In the genomic region with DNA sequence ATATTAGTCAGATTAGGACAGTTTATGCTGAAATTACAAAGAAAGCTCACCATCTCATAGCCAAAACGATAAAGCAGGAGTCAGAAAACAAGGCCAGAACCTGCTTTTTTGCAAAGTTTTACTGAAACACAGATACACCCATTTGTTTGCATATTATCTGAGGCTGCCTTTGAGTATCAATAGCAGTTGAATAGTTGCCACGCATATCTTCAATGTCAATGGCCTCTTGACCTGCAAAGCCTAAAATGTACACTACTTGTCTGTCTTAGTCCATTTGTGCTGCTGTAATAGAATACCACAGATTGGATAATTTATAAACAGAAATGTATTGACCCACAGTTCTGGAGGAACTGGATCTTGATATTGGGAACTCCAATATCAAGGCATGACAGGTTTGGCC, we compare ENCODE assay signal across 18 cellular contexts.
A peak's percentile ranks its signal among the peaks of the same experiment; 100 is the strongest.
DNase-seq lines count a peak whose midpoint lies in the region; ATAC-seq, FAIRE-seq and TF ChIP-seq lines count a peak whose summit lies in the region.
"Had no signal": no experiment of that assay in that cellular context is flagged by ENCODE, and none has a peak within 500 bp of the region (broad histone marks: within the 10 kb centered on the region; RNA-seq: fewer than 3 reads in every experiment).

No MANE protein-coding gene starts in this region.

- no peak for DNase-seq in right lobe of liver
- DNase-seq in HepG2 (ENCODE audit: low spot score), result no peak
- DNase-seq in HCT116 (ENCODE audit: low read depth, low spot score), result no peak
- no peak for DNase-seq in adipocyte (ENCODE audit: low read depth)
- DNase-seq in activated CD8-positive, alpha-beta memory T cell treated with anti-CD3 and anti-CD28 coated beads, Interleukin-2, amount 50 U/mL, for 48 hours, result no peak
- DNase-seq in stimulated activated naive B cell treated with anti-CD40 and anti-IgM and Interleukin-4, amounts not matched to agents 10 μg/mL and 1 μg/mL and 100 μg/mL, for 72 hours, result no peak
- DNase-seq: BE2C, DMS 273 treated with DMSO at 0.1 percent for 48 hours, DMS79, GDM1, HCEC 1CT had no signal

- no peak for TF ChIP-seq EP300 in HepG2 (IDR thresholded peaks at IDR 0.05; ENCODE audit: low read depth in 2 of 2, low read length in 2 of 2)
- no peak for TF ChIP-seq EP300 in HepG2 (CRISPR knock-in tag; IDR thresholded peaks at IDR 0.05; ENCODE audit: borderline replicate concordance)

- H3K9ac ChIP-seq in HepG2 (ENCODE audit: insufficient read depth, low read depth, low read length) (no peak overlapping the region), HCT116 (ENCODE audit: low read length) (no peak overlapping the region), adipocyte (ENCODE audit: low read length) (peak overlapping the region; percentile 10)
- H3K9ac ChIP-seq: GM23248, KMS-11 had no signal

- H3K9me3 ChIP-seq in right lobe of liver, result no peaks in the 10 kb centered on the region
- H3K9me3 ChIP-seq in HepG2 (ENCODE audit: low read length), result no peaks in the 10 kb centered on the region
- H3K9me3 ChIP-seq in HCT116 (ENCODE audit: control insufficient read depth in 1 of 2, insufficient read depth in 1 of 2, low read depth in 1 of 2, low read length in 2 of 2), result no peaks in the 10 kb centered on the region
- no peaks in the 10 kb centered on the region for H3K9me3 ChIP-seq in adipocyte (ENCODE audit: control insufficient read depth, low read length)
- H3K9me3 ChIP-seq: BE2C had no signal

- no peak overlapping the region for H3K4me3 Mint-ChIP-seq in stimulated activated naive B cell treated with anti-CD40 and anti-IgM and Interleukin-4, amounts not matched to agents 10 μg/mL and 1 μg/mL and 100 μg/mL, for 72 hours
- H3K4me3 Mint-ChIP-seq: CD4-positive, CD25-positive, alpha-beta regulatory T cell; CD8-positive, alpha-beta memory T cell; HFFc6 had no signal

- no TSS peak for BruUV-seq in HepG2 (replicated peaks; lab: Mats Ljungman, UMichigan)
- no TSS peak for BruUV-seq in HCT116 (replicated peaks; lab: Mats Ljungman, UMichigan)

- H3K4me3 ChIP-seq in right lobe of liver (no peak overlapping the region), HepG2 (replicated peaks in 1 of 3; ENCODE audit: insufficient read depth in 1 of 3, low read depth in 2 of 3, low read length in 3 of 3) (no peak overlapping the region), HCT116 (replicated peaks in 1 of 2; ENCODE audit: low read depth in 1 of 2, low read length in 2 of 2) (no peak overlapping the region), adipocyte (ENCODE audit: low read length) (no peak overlapping the region)
- H3K4me3 ChIP-seq: GM23248 had no signal

- no peak for FAIRE-seq in HepG2 (lab: Jason Lieb, UNC)

- intact Hi-C loops in right lobe of liver (cut with DNase I) (loop anchor here in 1 of 2 donors (10.0 kb wide), 1 partner anchor 129 kb away; no protein-coding TSS in a partner anchor), HepG2 (cut with micrococcal nuclease; ENCODE audit: unreplicated experiment) (loop anchor here (1.0 kb wide), 3 partner anchors 34 to 181 kb away; no protein-coding TSS in a partner anchor), HCT116 (cut with micrococcal nuclease) (loop anchor here (1.0 to 5.0 kb wide), 4 partner anchors 127 to 321 kb away; partner anchors contain the start of gene SNX14)

- H4K20me1 ChIP-seq in HepG2 (ENCODE audit: insufficient read depth, low read length) (no peaks in the 10 kb centered on the region), HCT116 (ENCODE audit: insufficient read depth) (no peaks in the 10 kb centered on the region)

- WGBS in right lobe of liver (ENCODE audit: insufficient coverage, low coverage, low lambda C conversion rate, missing lambda C conversion rate), result 29% methylated on average over 2 of the region's 2 CpGs
- 29% methylated on average over 2 of the region's 2 CpGs for WGBS in HepG2 (ENCODE audit: low lambda C conversion rate)

- peaks cover 0 to 4% of the 10 kb centered on the region in 2 donors for H3K27me3 Mint-ChIP-seq in stimulated activated naive B cell treated with anti-CD40 and anti-IgM and Interleukin-4, amounts not matched to agents 10 μg/mL and 1 μg/mL and 100 μg/mL, for 72 hours
- H3K27me3 Mint-ChIP-seq: CD4-positive, CD25-positive, alpha-beta regulatory T cell had no signal

- H3K4me2 ChIP-seq in HepG2 (ENCODE audit: low read depth, low read length) (no peak overlapping the region), HCT116 (ENCODE audit: low read length) (no peak overlapping the region)
- H3K4me2 ChIP-seq: KMS-11 had no signal

- no peaks in the 10 kb centered on the region for H3K9me2 ChIP-seq in HCT116 (ENCODE audit: insufficient read depth)

- no peaks in the 10 kb centered on the region for H3K4me1 Mint-ChIP-seq in stimulated activated naive B cell treated with anti-CD40 and anti-IgM and Interleukin-4, amounts not matched to agents 10 μg/mL and 1 μg/mL and 100 μg/mL, for 72 hours
- H3K4me1 Mint-ChIP-seq: CD4-positive, CD25-positive, alpha-beta regulatory T cell; CD8-positive, alpha-beta memory T cell had no signal

- H2AFZ ChIP-seq in HepG2 (ENCODE audit: low read length) (no peak overlapping the region), HCT116 (ENCODE audit: low read depth, low read length, poor library complexity, severe bottlenecking) (peak overlapping the region; percentile 97)

- ATAC-seq in right lobe of liver, result peak; percentile 31 to 60 (median 45)
- no peak for ATAC-seq in HepG2
- ATAC-seq in HCT116, result no peak
- ATAC-seq in stimulated activated naive B cell treated with anti-CD40 and anti-IgM and Interleukin-4, amounts not matched to agents 10 μg/mL and 1 μg/mL and 100 μg/mL, for 72 hours (replicated peaks), result no peak
- no peak for ATAC-seq in GM21390 (IDR thresholded peaks at IDR 0.05; ENCODE audit: unreplicated experiment)

- H3K36me3 ChIP-seq in right lobe of liver, result no peaks in the 10 kb centered on the region
- H3K36me3 ChIP-seq in HepG2 (replicated peaks in 1 of 2; ENCODE audit: control insufficient read depth in 1 of 2, insufficient read depth in 2 of 2, low read length in 2 of 2), result no peaks in the 10 kb centered on the region
- no peaks in the 10 kb centered on the region for H3K36me3 ChIP-seq in HCT116 (ENCODE audit: control insufficient read depth in 1 of 2, insufficient read depth in 2 of 2, low read length in 2 of 2)
- H3K36me3 ChIP-seq in adipocyte (ENCODE audit: control insufficient read depth, insufficient read depth, low read length, severe bottlenecking), result no peaks in the 10 kb centered on the region
- H3K36me3 ChIP-seq: BE2C had no signal

- H3K4me1 ChIP-seq in right lobe of liver (peaks cover 0 to 8% (median 0%) of the 10 kb centered on the region in 4 donors), HepG2 (ENCODE audit: insufficient read depth, low read length) (peaks cover 10% of the 10 kb centered on the region), HCT116 (ENCODE audit: control insufficient read depth in 1 of 2, insufficient read depth in 2 of 2, low read length in 2 of 2) (peaks cover 4 to 42% of the 10 kb centered on the region in 2 experiments), adipocyte (ENCODE audit: control insufficient read depth, insufficient read depth, low read length) (peaks cover 10% of the 10 kb centered on the region)

- TF ChIP-seq POLR2A in right lobe of liver (IDR thresholded peaks at IDR 0.05) (no peak), HepG2 (IDR thresholded peaks at IDR 0.05; ENCODE audit: insufficient read depth in 1 of 2, low read depth in 2 of 2, low read length in 2 of 2) (no peak), HCT116 (IDR thresholded peaks at IDR 0.05; ENCODE audit: borderline replicate concordance, extremely low read depth, insufficient read depth, insufficient read length) (no peak)

- H3K27me3 ChIP-seq in right lobe of liver (no peaks in the 10 kb centered on the region), HepG2 (ENCODE audit: control insufficient read depth in 1 of 2, insufficient read depth in 2 of 2, low read length in 2 of 2) (no peaks in the 10 kb centered on the region; a peak in 2 of 5 replicates), HCT116 (ENCODE audit: insufficient read depth, low read length) (no peaks in the 10 kb centered on the region), adipocyte (replicated peaks; ENCODE audit: control insufficient read depth, insufficient read depth, low read length) (no peaks in the 10 kb centered on the region)
- H3K27me3 ChIP-seq: BE2C had no signal

- POLR2A ChIA-PET in HepG2 (lab: Yijun Ruan, JAX) (no interaction called here), HCT116 (lab: Charles Lee) (no interaction called here)

- CTCF ChIA-PET in HepG2 (lab: Yijun Ruan, JAX; ENCODE audit: low intra/inter-chr PET ratio, low total read pairs), result interaction anchor here (1.3 to 5.1 kb wide), 5 partner anchors 96 to 182 kb away, joined by 3 to 96 read pairs (median 16); no protein-coding TSS in a partner anchor
- CTCF ChIA-PET in HCT116 (lab: Charles Lee), result interaction anchor here (1.4 to 4.4 kb wide), 5 partner anchors 108 to 181 kb away, joined by 3 to 47 read pairs (median 7); no protein-coding TSS in a partner anchor

- no peak overlapping the region for H3K27ac Mint-ChIP-seq in stimulated activated naive B cell treated with anti-CD40 and anti-IgM and Interleukin-4, amounts not matched to agents 10 μg/mL and 1 μg/mL and 100 μg/mL, for 72 hours
- H3K27ac Mint-ChIP-seq: CD4-positive, CD25-positive, alpha-beta regulatory T cell; CD8-positive, alpha-beta memory T cell; HFFc6 had no signal

- TF ChIP-seq CTCF in right lobe of liver (IDR thresholded peaks at IDR 0.05) (no peak), HepG2 (CRISPR knock-in tag; IDR thresholded peaks at IDR 0.05) (no peak), HCT116 (IDR thresholded peaks at IDR 0.05 in 2 of 3, conservative IDR thresholded peaks at IDR 0.05 in 1 of 3; ENCODE audit: borderline replicate concordance in 1 of 3, insufficient read depth in 1 of 3, low read depth in 2 of 3, low read length in 2 of 3) (no peak)

- TF ChIP-seq RAD21 in HepG2 (CRISPR knock-in tag; IDR thresholded peaks at IDR 0.05), result no peak
- TF ChIP-seq RAD21 in HCT116 (IDR thresholded peaks at IDR 0.05; ENCODE audit: low read depth), result no peak

- in situ Hi-C loops in HepG2 (cut with HindIII; ENCODE audit: extremely low pct_ligation_motif_present, low pct_unique_long_range_greater_than_20kb), result no loop called here

- H3K27ac ChIP-seq in right lobe of liver (no peak overlapping the region), HepG2 (ENCODE audit: extremely low read length, insufficient read depth, low read length) (no peak overlapping the region), HCT116 (ENCODE audit: low read depth, low read length) (no peak overlapping the region)
- H3K27ac ChIP-seq: GM23248, HL-60, KMS-11 had no signal

- H3K79me2 ChIP-seq in HepG2 (ENCODE audit: insufficient read depth, low read length) (no peaks in the 10 kb centered on the region), HCT116 (ENCODE audit: insufficient read depth, low read length) (no peaks in the 10 kb centered on the region)

- no peaks in the 10 kb centered on the region for H3K9me3 Mint-ChIP-seq in stimulated activated naive B cell treated with anti-CD40 and anti-IgM and Interleukin-4, amounts not matched to agents 10 μg/mL and 1 μg/mL and 100 μg/mL, for 72 hours
- H3K9me3 Mint-ChIP-seq: CD4-positive, CD25-positive, alpha-beta regulatory T cell; CD8-positive, alpha-beta memory T cell; HFFc6 had no signal

- RAD21 ChIA-PET in HCT116 (lab: Charles Lee; ENCODE audit: low non-redundant PET in 1 of 2, low total read pairs in 2 of 2, uncharacterized antibody in 2 of 2, unreplicated experiment in 2 of 2), result interaction anchor here (1.4 to 1.5 kb wide), 2 partner anchors 127 kb away, joined by 5 to 7 read pairs; no protein-coding TSS in a partner anchor

- no peaks in the 10 kb centered on the region for H3K36me3 Mint-ChIP-seq in stimulated activated naive B cell treated with anti-CD40 and anti-IgM and Interleukin-4, amounts not matched to agents 10 μg/mL and 1 μg/mL and 100 μg/mL, for 72 hours
- H3K36me3 Mint-ChIP-seq: CD4-positive, CD25-positive, alpha-beta regulatory T cell; CD8-positive, alpha-beta memory T cell had no signal

Comparison
In these comparisons a context has a peak if more than half of its experiments do, and no peak if none do; other contexts are left out.
1. ATAC-seq: peak in right lobe of liver (4 of 4); none in HepG2 (single experiment), HCT116 (single experiment), stimulated activated naive B cell treated with anti-CD40 and anti-IgM and Interleukin-4, amounts not matched to agents 10 μg/mL and 1 μg/mL and 100 μg/mL, for 72 hours (0 of 2) and GM21390 (single experiment).